14 cellular contexts compared by ENCODE assay signal in genomic region chr1:53734650-53735211, GRCh38. TPM values are rescaled to one million over a fixed set of nuclear protein-coding genes. Genes with fewer than 3 reads are reported as not detected.
DNase-seq lines count a peak whose midpoint lies in the region; ATAC-seq and TF ChIP-seq lines count a peak whose summit lies in the region.
"Had no signal": no experiment of that assay in that cellular context is flagged by ENCODE, and none has a peak within 500 bp of the region (broad histone marks: within the 10 kb centered on the region; RNA-seq: fewer than 3 reads in every experiment).

No MANE protein-coding gene starts in this region.

- TF ChIP-seq CTCF in cardiac fibroblast (IDR thresholded peaks at IDR 0.05; ENCODE audit: low read depth, low read length), result no peak
- TF ChIP-seq CTCF in nephron progenitor cell (IDR thresholded peaks at IDR 0.05), result no peak

- H3K4me3 ChIP-seq in cardiac fibroblast (replicated peaks in 1 of 2; ENCODE audit: low read depth in 2 of 2, low read length in 2 of 2), result no peak overlapping the region
- H3K4me3 ChIP-seq: right atrium auricular region had no signal

- no peak for ATAC-seq in HG03442 (IDR thresholded peaks at IDR 0.05; ENCODE audit: unreplicated experiment)
- ATAC-seq: CD8-positive, alpha-beta T cell had no signal

- H3K27ac Mint-ChIP-seq in nephron progenitor cell, result no peak overlapping the region
- H3K27ac Mint-ChIP-seq in activated CD4-positive, alpha-beta T cell treated with anti-CD3 and anti-CD28 coated beads, Interleukin-2, amount 10 ng/mL, durations not matched to agents 7 days and 5 days, result no peak overlapping the region
- H3K27ac Mint-ChIP-seq: activated T-helper 2 cell treated with anti-CD3 and anti-CD28 coated beads, Interferon-gamma antibody, Interleukin-2, Interleukin-4, amounts not matched to agents 10 μg/mL and 5 μg/mL and 100 μg/mL, durations not matched to agents 14 hours and 24 hours and 36 hours; CD8-positive, alpha-beta T cell had no signal

- peaks cover 61% of the 10 kb centered on the region for H3K4me1 Mint-ChIP-seq in nephron progenitor cell
- peaks cover 4% of the 10 kb centered on the region for H3K4me1 Mint-ChIP-seq in activated CD4-positive, alpha-beta T cell treated with anti-CD3 and anti-CD28 coated beads, Interleukin-2, amount 10 ng/mL, durations not matched to agents 7 days and 5 days

- H3K9me3 Mint-ChIP-seq in nephron progenitor cell, result no peaks in the 10 kb centered on the region
- no peaks in the 10 kb centered on the region for H3K9me3 Mint-ChIP-seq in activated CD4-positive, alpha-beta T cell treated with anti-CD3 and anti-CD28 coated beads, Interleukin-2, amount 10 ng/mL, durations not matched to agents 7 days and 5 days
- H3K9me3 Mint-ChIP-seq: activated T-helper 2 cell treated with anti-CD3 and anti-CD28 coated beads, Interferon-gamma antibody, Interleukin-2, Interleukin-4, amounts not matched to agents 10 μg/mL and 5 μg/mL and 100 μg/mL, durations not matched to agents 14 hours and 24 hours and 36 hours; CD8-positive, alpha-beta T cell had no signal

- DNase-seq in GM04503 (ENCODE audit: low read depth), result peak; percentile 49
- DNase-seq in NCI-H2171 (lab: John Stamatoyannopoulos, UW), result peak; percentile 18
- peak; percentile 57 to 84 for DNase-seq in cardiac fibroblast (ENCODE audit: low read depth in 2 of 2)
- peak; percentile 47 for DNase-seq in nephron progenitor cell
- no peak for DNase-seq in DMS153 treated with DMSO at 0.1 percent for 48 hours (lab: John Stamatoyannopoulos, UW; ENCODE audit: unreplicated experiment)
- no peak for DNase-seq in SW 1271 (lab: John Stamatoyannopoulos, UW)
- no peak for DNase-seq in activated CD4-positive, alpha-beta T cell treated with anti-CD3 and anti-CD28 coated beads, Interleukin-2, amount 10 ng/mL, durations not matched to agents 7 days and 5 days
- DNase-seq: activated CD4-positive, alpha-beta T cell treated with anti-CD3 and anti-CD28 coated beads for 1 hour; caudate nucleus; CD8-positive, alpha-beta T cell; NK-92 treated with Interleukin-12 subunit alpha and Interleukin-12 subunit beta, amount 100 ng/mL, for 24 hours had no signal

- no peaks in the 10 kb centered on the region for H3K36me3 Mint-ChIP-seq in nephron progenitor cell (ENCODE audit: low read depth)
- H3K36me3 Mint-ChIP-seq in activated CD4-positive, alpha-beta T cell treated with anti-CD3 and anti-CD28 coated beads, Interleukin-2, amount 10 ng/mL, durations not matched to agents 7 days and 5 days (ENCODE audit: low read depth), result no peaks in the 10 kb centered on the region
- H3K36me3 Mint-ChIP-seq: CD8-positive, alpha-beta T cell had no signal

- CTCF ChIA-PET in activated CD4-positive, alpha-beta T cell treated with anti-CD3 and anti-CD28 coated beads, Interleukin-2, amount 10 ng/mL, durations not matched to agents 7 days and 5 days (lab: Charles Lee), result no interaction called here

- no peak overlapping the region for H3K4me3 Mint-ChIP-seq in nephron progenitor cell
- H3K4me3 Mint-ChIP-seq in activated CD4-positive, alpha-beta T cell treated with anti-CD3 and anti-CD28 coated beads, Interleukin-2, amount 10 ng/mL, durations not matched to agents 7 days and 5 days, result no peak overlapping the region
- H3K4me3 Mint-ChIP-seq: CD8-positive, alpha-beta T cell had no signal

- H3K27me3 Mint-ChIP-seq in nephron progenitor cell (ENCODE audit: low read depth, poor library complexity), result peaks cover 46% of the 10 kb centered on the region
- H3K27me3 Mint-ChIP-seq in activated CD4-positive, alpha-beta T cell treated with anti-CD3 and anti-CD28 coated beads, Interleukin-2, amount 10 ng/mL, durations not matched to agents 7 days and 5 days, result peaks cover 54% of the 10 kb centered on the region

- POLR2A ChIA-PET in activated CD4-positive, alpha-beta T cell treated with anti-CD3 and anti-CD28 coated beads, Interleukin-2, amount 10 ng/mL, durations not matched to agents 7 days and 5 days (lab: Charles Lee), result no interaction called here

RNA-seq across cellular contexts. Expression of gene GLIS1, which starts 4.2 kb away (rescaled TPM):
- not detected for total RNA-seq in activated CD4-positive, alpha-beta T cell treated with anti-CD3 and anti-CD28 coated beads, Interleukin-2, amount 10 ng/mL, durations not matched to agents 7 days and 5 days
- total RNA-seq: activated T-helper 2 cell treated with anti-CD3 and anti-CD28 coated beads, Interferon-gamma antibody, Interleukin-2, Interleukin-4, amounts not matched to agents 10 μg/mL and 5 μg/mL and 100 μg/mL, durations not matched to agents 14 hours and 24 hours and 36 hours; CD8-positive, alpha-beta T cell had no signal

Comparison
In these comparisons a context has a peak if more than half of its experiments do, and no peak if none do; other contexts are left out.
1. DNase-seq: peak in GM04503 (single experiment), NCI-H2171 (single experiment), cardiac fibroblast (2 of 2) and nephron progenitor cell (single experiment); none in DMS153 treated with DMSO at 0.1 percent for 48 hours (single experiment), SW 1271 (0 of 2) and activated CD4-positive, alpha-beta T cell treated with anti-CD3 and anti-CD28 coated beads, Interleukin-2, amount 10 ng/mL, durations not matched to agents 7 days and 5 days (single experiment).